1 cellular context compared by ENCODE assay signal in the genomic region with DNA sequence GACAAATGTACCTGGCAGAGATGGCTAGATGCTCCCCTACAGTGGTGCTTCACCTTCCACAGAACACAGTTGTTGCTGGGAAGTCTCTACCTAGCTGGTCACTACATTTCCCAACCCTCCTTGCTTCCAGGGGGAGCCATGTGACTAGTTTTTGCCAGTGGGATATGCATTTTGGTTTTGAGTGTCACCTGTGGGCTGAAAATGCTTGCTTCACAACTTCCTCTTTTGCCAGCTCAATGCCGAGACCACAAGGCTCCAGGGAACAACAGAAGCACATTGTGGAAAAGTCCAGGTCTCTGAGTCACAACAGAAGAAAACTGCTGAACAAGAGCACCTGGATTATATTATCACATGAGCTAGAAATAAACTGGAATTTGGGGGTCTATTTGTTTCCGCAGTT.
TF ChIP-seq lines count a peak whose summit lies in the region.

No MANE protein-coding gene starts in this region.

TF ChIP-seq in H1, 55 proteins besides CTCF, POLR2A, EP300 and RAD21 (continued from another document):
- TF ChIP-seq HDAC2 (IDR thresholded peaks at IDR 0.05; ENCODE audit: borderline replicate concordance in 1 of 2, low read depth in 2 of 2, low read length in 2 of 2) (no peak), NRF1 (IDR thresholded peaks at IDR 0.05; ENCODE audit: low read depth, low read length) (no peak), CHD2 (IDR thresholded peaks at IDR 0.05; ENCODE audit: low read length) (no peak), CHD1 (IDR thresholded peaks at IDR 0.05; ENCODE audit: low read depth, low read length) (no peak), BCL11A (IDR thresholded peaks at IDR 0.05; ENCODE audit: low read depth in 2 of 2, low read length in 2 of 2) (no peak)
- TF ChIP-seq, protein P1, sequence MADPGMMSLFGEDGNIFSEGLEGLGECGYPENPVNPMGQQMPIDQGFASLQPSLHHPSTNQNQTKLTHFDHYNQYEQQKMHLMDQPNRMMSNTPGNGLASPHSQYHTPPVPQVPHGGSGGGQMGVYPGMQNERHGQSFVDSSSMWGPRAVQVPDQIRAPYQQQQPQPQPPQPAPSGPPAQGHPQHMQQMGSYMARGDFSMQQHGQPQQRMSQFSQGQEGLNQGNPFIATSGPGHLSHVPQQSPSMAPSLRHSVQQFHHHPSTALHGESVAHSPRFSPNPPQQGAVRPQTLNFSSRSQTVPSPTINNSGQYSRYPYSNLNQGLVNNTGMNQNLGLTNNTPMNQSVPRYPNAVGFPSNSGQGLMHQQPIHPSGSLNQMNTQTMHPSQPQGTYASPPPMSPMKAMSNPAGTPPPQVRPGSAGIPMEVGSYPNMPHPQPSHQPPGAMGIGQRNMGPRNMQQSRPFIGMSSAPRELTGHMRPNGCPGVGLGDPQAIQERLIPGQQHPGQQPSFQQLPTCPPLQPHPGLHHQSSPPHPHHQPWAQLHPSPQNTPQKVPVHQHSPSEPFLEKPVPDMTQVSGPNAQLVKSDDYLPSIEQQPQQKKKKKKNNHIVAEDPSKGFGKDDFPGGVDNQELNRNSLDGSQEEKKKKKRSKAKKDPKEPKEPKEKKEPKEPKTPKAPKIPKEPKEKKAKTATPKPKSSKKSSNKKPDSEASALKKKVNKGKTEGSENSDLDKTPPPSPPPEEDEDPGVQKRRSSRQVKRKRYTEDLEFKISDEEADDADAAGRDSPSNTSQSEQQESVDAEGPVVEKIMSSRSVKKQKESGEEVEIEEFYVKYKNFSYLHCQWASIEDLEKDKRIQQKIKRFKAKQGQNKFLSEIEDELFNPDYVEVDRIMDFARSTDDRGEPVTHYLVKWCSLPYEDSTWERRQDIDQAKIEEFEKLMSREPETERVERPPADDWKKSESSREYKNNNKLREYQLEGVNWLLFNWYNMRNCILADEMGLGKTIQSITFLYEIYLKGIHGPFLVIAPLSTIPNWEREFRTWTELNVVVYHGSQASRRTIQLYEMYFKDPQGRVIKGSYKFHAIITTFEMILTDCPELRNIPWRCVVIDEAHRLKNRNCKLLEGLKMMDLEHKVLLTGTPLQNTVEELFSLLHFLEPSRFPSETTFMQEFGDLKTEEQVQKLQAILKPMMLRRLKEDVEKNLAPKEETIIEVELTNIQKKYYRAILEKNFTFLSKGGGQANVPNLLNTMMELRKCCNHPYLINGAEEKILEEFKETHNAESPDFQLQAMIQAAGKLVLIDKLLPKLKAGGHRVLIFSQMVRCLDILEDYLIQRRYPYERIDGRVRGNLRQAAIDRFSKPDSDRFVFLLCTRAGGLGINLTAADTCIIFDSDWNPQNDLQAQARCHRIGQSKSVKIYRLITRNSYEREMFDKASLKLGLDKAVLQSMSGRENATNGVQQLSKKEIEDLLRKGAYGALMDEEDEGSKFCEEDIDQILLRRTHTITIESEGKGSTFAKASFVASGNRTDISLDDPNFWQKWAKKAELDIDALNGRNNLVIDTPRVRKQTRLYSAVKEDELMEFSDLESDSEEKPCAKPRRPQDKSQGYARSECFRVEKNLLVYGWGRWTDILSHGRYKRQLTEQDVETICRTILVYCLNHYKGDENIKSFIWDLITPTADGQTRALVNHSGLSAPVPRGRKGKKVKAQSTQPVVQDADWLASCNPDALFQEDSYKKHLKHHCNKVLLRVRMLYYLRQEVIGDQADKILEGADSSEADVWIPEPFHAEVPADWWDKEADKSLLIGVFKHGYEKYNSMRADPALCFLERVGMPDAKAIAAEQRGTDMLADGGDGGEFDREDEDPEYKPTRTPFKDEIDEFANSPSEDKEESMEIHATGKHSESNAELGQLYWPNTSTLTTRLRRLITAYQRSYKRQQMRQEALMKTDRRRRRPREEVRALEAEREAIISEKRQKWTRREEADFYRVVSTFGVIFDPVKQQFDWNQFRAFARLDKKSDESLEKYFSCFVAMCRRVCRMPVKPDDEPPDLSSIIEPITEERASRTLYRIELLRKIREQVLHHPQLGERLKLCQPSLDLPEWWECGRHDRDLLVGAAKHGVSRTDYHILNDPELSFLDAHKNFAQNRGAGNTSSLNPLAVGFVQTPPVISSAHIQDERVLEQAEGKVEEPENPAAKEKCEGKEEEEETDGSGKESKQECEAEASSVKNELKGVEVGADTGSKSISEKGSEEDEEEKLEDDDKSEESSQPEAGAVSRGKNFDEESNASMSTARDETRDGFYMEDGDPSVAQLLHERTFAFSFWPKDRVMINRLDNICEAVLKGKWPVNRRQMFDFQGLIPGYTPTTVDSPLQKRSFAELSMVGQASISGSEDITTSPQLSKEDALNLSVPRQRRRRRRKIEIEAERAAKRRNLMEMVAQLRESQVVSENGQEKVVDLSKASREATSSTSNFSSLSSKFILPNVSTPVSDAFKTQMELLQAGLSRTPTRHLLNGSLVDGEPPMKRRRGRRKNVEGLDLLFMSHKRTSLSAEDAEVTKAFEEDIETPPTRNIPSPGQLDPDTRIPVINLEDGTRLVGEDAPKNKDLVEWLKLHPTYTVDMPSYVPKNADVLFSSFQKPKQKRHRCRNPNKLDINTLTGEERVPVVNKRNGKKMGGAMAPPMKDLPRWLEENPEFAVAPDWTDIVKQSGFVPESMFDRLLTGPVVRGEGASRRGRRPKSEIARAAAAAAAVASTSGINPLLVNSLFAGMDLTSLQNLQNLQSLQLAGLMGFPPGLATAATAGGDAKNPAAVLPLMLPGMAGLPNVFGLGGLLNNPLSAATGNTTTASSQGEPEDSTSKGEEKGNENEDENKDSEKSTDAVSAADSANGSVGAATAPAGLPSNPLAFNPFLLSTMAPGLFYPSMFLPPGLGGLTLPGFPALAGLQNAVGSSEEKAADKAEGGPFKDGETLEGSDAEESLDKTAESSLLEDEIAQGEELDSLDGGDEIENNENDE (IDR thresholded peaks at IDR 0.05; ENCODE audit: insufficient replicate concordance, low read length): no peak
